In genomic region chr2:42026332-42026731, GRCh38 we compare ENCODE assay signal across 34 cellular contexts. TPM values are rescaled to one million over a fixed set of nuclear protein-coding genes. Genes with fewer than 3 reads are reported as not detected.
"Had no signal": no experiment of that assay in that cellular context is flagged by ENCODE, and none has a peak within 500 bp of the region (broad histone marks: within the 10 kb centered on the region; RNA-seq: fewer than 3 reads in every experiment).

No MANE protein-coding gene starts in this region.

- ATAC-seq: activated naive CD4-positive, alpha-beta T cell treated with anti-CD3 and anti-CD28 coated beads, Interleukin-2, amount 50 U/mL, for 72 hours; activated T-cell treated with anti-CD3 and anti-CD28 coated beads, Interleukin-2, amount 50 U/mL, for 4 hours; body of pancreas; Panc1; T-cell; T-helper 17 cell had no signal

- H3K4me2 ChIP-seq: KMS-11 had no signal

- H3K9me3 ChIP-seq: adrenal gland, body of pancreas, breast epithelium had no signal

- H3K4me3 Mint-ChIP-seq: activated B cell treated with CpG ODN at 0.5 μM for 24 hours; activated CD4-positive, alpha-beta memory T cell treated with anti-CD3 and anti-CD28 coated beads for 36 hours; activated naive CD4-positive, alpha-beta T cell treated with anti-CD3 and anti-CD28 coated beads for 36 hours; activated T-cell treated with anti-CD3 and anti-CD28 coated beads, Interleukin-2, amount 50 U/mL, for 4 hours; activated T-helper 1 cell treated with anti-CD3 and anti-CD28 coated beads, Interleukin-12 subunit alpha, Interleukin-12 subunit beta, Interleukin-2, Interleukin-4 antibody, amounts not matched to agents 30 ng/mL and 10 ng/mL and 1 ng/mL, durations not matched to agents 14 hours and 24 hours and 36 hours; T-cell; T-helper 17 cell had no signal

- H3K27ac ChIP-seq: body of pancreas, breast epithelium, KMS-11, SK-N-MC had no signal

- H3K27ac Mint-ChIP-seq: activated B cell treated with CpG ODN at 0.5 μM for 24 hours; activated CD4-positive, alpha-beta memory T cell treated with anti-CD3 and anti-CD28 coated beads for 36 hours; activated naive CD4-positive, alpha-beta T cell treated with anti-CD3 and anti-CD28 coated beads for 36 hours; activated naive CD4-positive, alpha-beta T cell treated with anti-CD3 and anti-CD28 coated beads, Interleukin-2, amount 50 U/mL, for 72 hours; activated T-helper 1 cell treated with anti-CD3 and anti-CD28 coated beads, Interleukin-12 subunit alpha, Interleukin-12 subunit beta, Interleukin-2, Interleukin-4 antibody, amounts not matched to agents 30 ng/mL and 10 ng/mL and 1 ng/mL, durations not matched to agents 14 hours and 24 hours and 36 hours; T-cell; T-helper 17 cell had no signal

- H3K36me3 Mint-ChIP-seq: activated CD4-positive, alpha-beta memory T cell treated with anti-CD3 and anti-CD28 coated beads for 36 hours; activated naive CD4-positive, alpha-beta T cell treated with anti-CD3 and anti-CD28 coated beads, Interleukin-2, amount 50 U/mL, for 72 hours; T-cell had no signal

- H3K4me1 ChIP-seq: body of pancreas had no signal

- H3K36me3 ChIP-seq: adrenal gland, breast epithelium, SJCRH30 had no signal

- H3K9me3 Mint-ChIP-seq: activated naive CD4-positive, alpha-beta T cell treated with anti-CD3 and anti-CD28 coated beads, Interleukin-2, amount 50 U/mL, for 72 hours; activated T-helper 1 cell treated with anti-CD3 and anti-CD28 coated beads, Interleukin-12 subunit alpha, Interleukin-12 subunit beta, Interleukin-2, Interleukin-4 antibody, amounts not matched to agents 30 ng/mL and 10 ng/mL and 1 ng/mL, durations not matched to agents 14 hours and 24 hours and 36 hours had no signal

- DNase-seq: activated B cell treated with CpG ODN at 0.5 μM for 24 hours; activated CD4-positive, alpha-beta memory T cell treated with anti-CD3 and anti-CD28 coated beads for 36 hours; activated CD4-positive, alpha-beta T cell treated with anti-CD3 and anti-CD28 coated beads for 4 hours; activated CD4-positive, alpha-beta T cell treated with anti-CD3 and anti-CD28 coated beads, Interleukin-2, amount 50 U/mL, for 1 hour; activated CD4-positive, CD25-positive, alpha-beta regulatory T cell treated with anti-CD3 and anti-CD28 coated beads, Interleukin-2, amount 50 U/mL, for 72 hours; activated CD8-positive, alpha-beta memory T cell treated with anti-CD3 and anti-CD28 coated beads, Interleukin-2, amount 50 U/mL, for 4 hours; activated gamma-delta T cell treated with Interleukin-2 at 50 U/mL for 16 hours; activated naive CD4-positive, alpha-beta T cell treated with anti-CD3 and anti-CD28 coated beads for 36 hours; activated T-cell treated with anti-CD3 and anti-CD28 coated beads for 4 hours; activated T-cell treated with anti-CD3 and anti-CD28 coated beads, Interleukin-2, amount 50 U/mL, for 4 hours; adrenal gland; body of pancreas; MM.1S; MV-4-11; NCI-H1092; NCI-H1417; NCI-H146; NCI-H187; NCI-H2029 treated with DMSO at 0.1 percent for 48 hours; NCI-H2171 treated with DMSO at 0.1 percent for 48 hours; NCI-H2227 treated with DMSO at 0.1 percent for 48 hours; NCI-H446 treated with DMSO at 0.1 percent for 48 hours; NCI-H524; NCI-H69; SHP77; SJCRH30; T-cell; T-helper 17 cell had no signal

- H3K9ac ChIP-seq: KMS-11 had no signal

- H3K4me3 ChIP-seq: adrenal gland, body of pancreas, breast epithelium, SJCRH30, SK-N-MC had no signal

- H3K27me3 ChIP-seq: adrenal gland, body of pancreas, breast epithelium, SJCRH30 had no signal

RNA-seq across cellular contexts. Expression of gene PKDCC, which starts 21.5 kb away (rescaled TPM):
- total RNA-seq: activated B cell treated with CpG ODN at 0.5 μM for 24 hours; activated CD4-positive, alpha-beta memory T cell treated with anti-CD3 and anti-CD28 coated beads for 36 hours; activated naive CD4-positive, alpha-beta T cell treated with anti-CD3 and anti-CD28 coated beads for 36 hours; activated naive CD4-positive, alpha-beta T cell treated with anti-CD3 and anti-CD28 coated beads, Interleukin-2, amount 50 U/mL, for 72 hours; activated T-helper 1 cell treated with anti-CD3 and anti-CD28 coated beads, Interleukin-12 subunit alpha, Interleukin-12 subunit beta, Interleukin-2, Interleukin-4 antibody, amounts not matched to agents 30 ng/mL and 10 ng/mL and 1 ng/mL, durations not matched to agents 14 hours and 24 hours and 36 hours had no signal
